In genomic region chr6:47151232-47151898, GRCh38 we compare ENCODE assay signal across 30 cellular contexts.
"Had no signal": no experiment of that assay in that cellular context is flagged by ENCODE, and none has a peak within 500 bp of the region (broad histone marks: within the 10 kb centered on the region; RNA-seq: fewer than 3 reads in every experiment).

No MANE protein-coding gene starts in this region.

- H3K36me3 ChIP-seq: ascending aorta, cardiac muscle cell, colonic mucosa, heart right ventricle, left ventricle myocardium inferior, pancreas, prostate gland, transverse colon had no signal

- H3K9me3 ChIP-seq: ascending aorta, colonic mucosa, pancreas, prostate gland, transverse colon had no signal

- H3K27me3 ChIP-seq: ascending aorta, cardiac muscle cell, colonic mucosa, dorsolateral prefrontal cortex, foreskin keratinocyte, pancreas, transverse colon had no signal

- H3K4me3 ChIP-seq: ascending aorta, cardiac muscle cell, colonic mucosa, dorsolateral prefrontal cortex, heart right ventricle, left ventricle myocardium inferior, lung, pancreas, prostate gland, transverse colon had no signal

- FAIRE-seq: islet of Langerhans, pancreas, TTC549, urothelium cell line had no signal

- H3K4me1 ChIP-seq: ascending aorta, colonic mucosa, foreskin keratinocyte, prostate gland had no signal

- ATAC-seq: activated CD4-positive, CD25-positive, alpha-beta regulatory T cell treated with anti-CD3 and anti-CD28 coated beads, Interleukin-2, amount 50 U/mL, for 24 hours; foreskin keratinocyte; heart right ventricle; naive thymus-derived CD4-positive, alpha-beta T cell; pancreas had no signal

- DNase-seq: activated CD4-positive, alpha-beta memory T cell treated with anti-CD3 and anti-CD28 coated beads, Interleukin-2, amount 10 ng/mL, durations not matched to agents 7 days and 5 days; activated CD4-positive, alpha-beta T cell treated with anti-CD3 and anti-CD28 coated beads, Interleukin-2, amount 10 ng/mL, durations not matched to agents 24 days and 14 days; activated CD8-positive, alpha-beta memory T cell treated with anti-CD3 and anti-CD28 coated beads, Interleukin-2, amount 50 U/mL, for 48 hours; activated gamma-delta T cell; activated naive CD4-positive, alpha-beta T cell treated with anti-CD3 and anti-CD28 coated beads, Interleukin-2, amount 10 ng/mL, durations not matched to agents 7 days and 5 days; activated naive CD8-positive, alpha-beta T cell treated with anti-CD3 and anti-CD28 coated beads, Interleukin-2, amount 10 ng/mL, durations not matched to agents 7 days and 5 days; activated T-cell treated with anti-CD3 and anti-CD28 coated beads, Interleukin-2, amount 50 U/mL, for 24 hours; cerebellar nuclear complex; colonic mucosa; dorsolateral prefrontal cortex; effector memory CD4-positive, alpha-beta T cell; erythroblast; foreskin keratinocyte; heart right ventricle; left ventricle myocardium inferior; naive thymus-derived CD4-positive, alpha-beta T cell; pancreas; stimulated activated CD4-positive, alpha-beta T cell treated with anti-CD3 and anti-CD28 coated beads, Interleukin-2, amount 100 ng/mL, for 48 hours; stimulated activated naive CD4-positive, alpha-beta T cell treated with Interleukin-2 at 50 U/mL for 16 hours; T-helper 9 cell; transverse colon had no signal

- H3K27ac ChIP-seq: ascending aorta, cardiac muscle cell, colonic mucosa, dorsolateral prefrontal cortex, foreskin keratinocyte, heart right ventricle, left ventricle myocardium inferior, prostate gland, transverse colon, VCaP had no signal
